30 cellular contexts compared by ENCODE assay signal in genomic region chr11:131852757-131853156, GRCh38.
A peak's percentile ranks its signal among the peaks of the same experiment; 100 is the strongest.
DNase-seq lines count a peak whose midpoint lies in the region; ATAC-seq and TF ChIP-seq lines count a peak whose summit lies in the region.
"Had no signal": no experiment of that assay in that cellular context is flagged by ENCODE, and none has a peak within 500 bp of the region (broad histone marks: within the 10 kb centered on the region; RNA-seq: fewer than 3 reads in every experiment).

No MANE protein-coding gene starts in this region.

- H2AFZ ChIP-seq in neural progenitor cell (replicated peaks): no peak overlapping the region
- H2AFZ ChIP-seq in PC-3 (ENCODE audit: low read length): no peak overlapping the region

- H3K4me1 ChIP-seq in HEK293 (ENCODE audit: control insufficient read depth, insufficient read depth, low read length) (no peaks in the 10 kb centered on the region), neural progenitor cell (peaks cover 33% of the 10 kb centered on the region), PC-3 (ENCODE audit: insufficient read depth, low read length) (no peaks in the 10 kb centered on the region)
- H3K4me1 ChIP-seq: A549; BE2C; BLaER1; BLaER1 treated with 17β-estradiol and CSF1 and Interleukin-3, amounts not matched to agents 10 nM and 100 nM; Caco-2 had no signal

- peaks cover 24% of the 10 kb centered on the region for H3K4me1 Mint-ChIP-seq in neural progenitor cell
- H3K4me1 Mint-ChIP-seq: B cell; CD4-positive, alpha-beta memory T cell; CD4-positive, CD25-positive, alpha-beta regulatory T cell; CD8-positive, alpha-beta memory T cell had no signal

- H3K4me3 ChIP-seq in HEK293 (ENCODE audit: low read depth, low read length) (no peak overlapping the region), neural progenitor cell (no peak overlapping the region), PC-3 (ENCODE audit: low read length) (no peak overlapping the region)
- H3K4me3 ChIP-seq: A549; BLaER1; BLaER1 treated with 17β-estradiol and CSF1 and Interleukin-3, amounts not matched to agents 10 nM and 100 nM had no signal

- H3K4me3 Mint-ChIP-seq in neural progenitor cell: no peak overlapping the region
- H3K4me3 Mint-ChIP-seq: B cell; CD14-positive monocyte; CD4-positive, alpha-beta memory T cell; CD4-positive, alpha-beta T cell; CD4-positive, CD25-positive, alpha-beta regulatory T cell; CD8-positive, alpha-beta memory T cell; CD8-positive, alpha-beta T cell had no signal

- H3K27me3 Mint-ChIP-seq in neural progenitor cell (ENCODE audit: insufficient read depth, low read depth): peaks cover 4% of the 10 kb centered on the region
- H3K27me3 Mint-ChIP-seq: B cell; CD4-positive, alpha-beta T cell; CD8-positive, alpha-beta memory T cell had no signal

- ATAC-seq in PC-3: no peak
- ATAC-seq: A549; CD8-positive, alpha-beta T cell had no signal

- intact Hi-C loops in PC-3 (cut with micrococcal nuclease): no loop called here

- CTCF ChIA-PET in HEK293 (lab: Yijun Ruan, JAX) (no interaction called here), PC-3 (lab: Charles Lee) (no interaction called here)

- no TSS peak for BruUV-seq in PC-3 (replicated peaks; lab: Mats Ljungman, UMichigan)

- peaks cover 5% of the 10 kb centered on the region for H4K20me1 ChIP-seq in neural progenitor cell (ENCODE audit: low read depth)
- H4K20me1 ChIP-seq in PC-3 (ENCODE audit: low read length): no peaks in the 10 kb centered on the region
- H4K20me1 ChIP-seq: BLaER1; BLaER1 treated with 17β-estradiol and CSF1 and Interleukin-3, amounts not matched to agents 10 nM and 100 nM had no signal

- TF ChIP-seq CTCF in HEK293 (tag by site-specific recombination; IDR thresholded peaks at IDR 0.05) (no peak), neural progenitor cell (IDR thresholded peaks at IDR 0.05) (no peak), PC-3 (conservative IDR thresholded peaks at IDR 0.05; ENCODE audit: low read depth, low read length) (no peak)

- no peaks in the 10 kb centered on the region for H3K9me3 Mint-ChIP-seq in neural progenitor cell
- H3K9me3 Mint-ChIP-seq: CD14-positive monocyte had no signal

- H3F3A ChIP-seq in neural progenitor cell (ENCODE audit: low read depth) (peaks cover 10% of the 10 kb centered on the region), PC-3 (ENCODE audit: low read length, unreplicated experiment) (no peaks in the 10 kb centered on the region)

- H3K9me3 ChIP-seq in HEK293 (ENCODE audit: control insufficient read depth, insufficient read depth, low read depth, low read length) (no peaks in the 10 kb centered on the region), neural progenitor cell (ENCODE audit: low read depth) (no peaks in the 10 kb centered on the region), PC-3 (ENCODE audit: low read length) (no peaks in the 10 kb centered on the region; the same call in 1 of the 2 replicates)
- H3K9me3 ChIP-seq: A549; BE2C; BLaER1; BLaER1 treated with 17β-estradiol and CSF1 and Interleukin-3, amounts not matched to agents 10 nM and 100 nM; Caco-2 had no signal

- POLR2A ChIA-PET in HEK293 (lab: Yijun Ruan, JAX) (no interaction called here), PC-3 (lab: Charles Lee; ENCODE audit: unreplicated experiment) (no interaction called here)

- H3K9ac ChIP-seq in neural progenitor cell (no peak overlapping the region), PC-3 (ENCODE audit: low read length) (no peak overlapping the region)
- H3K9ac ChIP-seq: BLaER1; BLaER1 treated with 17β-estradiol and CSF1 and Interleukin-3, amounts not matched to agents 10 nM and 100 nM had no signal

- H3K36me3 ChIP-seq in HEK293 (ENCODE audit: control insufficient read depth in 2 of 2, insufficient read depth in 1 of 2, low read length in 2 of 2): no peaks in the 10 kb centered on the region
- H3K36me3 ChIP-seq in neural progenitor cell: no peaks in the 10 kb centered on the region
- H3K36me3 ChIP-seq in PC-3 (ENCODE audit: low read depth, low read length): no peaks in the 10 kb centered on the region
- H3K36me3 ChIP-seq: BE2C; BLaER1; BLaER1 treated with 17β-estradiol and CSF1 and Interleukin-3, amounts not matched to agents 10 nM and 100 nM had no signal

- H3K36me3 Mint-ChIP-seq in neural progenitor cell: no peaks in the 10 kb centered on the region
- H3K36me3 Mint-ChIP-seq: CD14-positive monocyte; CD4-positive, alpha-beta memory T cell; CD4-positive, CD25-positive, alpha-beta regulatory T cell; CD8-positive, alpha-beta T cell had no signal

- H3K27ac ChIP-seq in HEK293 (ENCODE audit: extremely low read depth, low read depth, low read length) (no peak overlapping the region), neural progenitor cell (no peak overlapping the region), PC-3 (ENCODE audit: low read length) (no peak overlapping the region)
- H3K27ac ChIP-seq: 22Rv1; A549; BLaER1; BLaER1 treated with 17β-estradiol and CSF1 and Interleukin-3, amounts not matched to agents 10 nM and 100 nM; C4-2B had no signal

- peak overlapping the region; percentile 14 for H3K27ac Mint-ChIP-seq in neural progenitor cell
- H3K27ac Mint-ChIP-seq: B cell; CD14-positive monocyte; CD4-positive, alpha-beta memory T cell; CD4-positive, alpha-beta T cell; CD8-positive, alpha-beta memory T cell; CD8-positive, alpha-beta T cell had no signal

- H3K27me3 ChIP-seq in neural progenitor cell (peaks cover 8% of the 10 kb centered on the region), PC-3 (ENCODE audit: low read length) (peaks cover 56% of the 10 kb centered on the region)
- H3K27me3 ChIP-seq: BE2C; BLaER1; BLaER1 treated with 17β-estradiol and CSF1 and Interleukin-3, amounts not matched to agents 10 nM and 100 nM had no signal

- no peak overlapping the region for H3K4me2 ChIP-seq in neural progenitor cell
- no peak overlapping the region for H3K4me2 ChIP-seq in PC-3 (ENCODE audit: low read length)
- H3K4me2 ChIP-seq: A549; BLaER1; BLaER1 treated with 17β-estradiol and CSF1 and Interleukin-3, amounts not matched to agents 10 nM and 100 nM had no signal

- DNase-seq in neural progenitor cell (ENCODE audit: low spot score) (no peak), PC-3 (no peak), ecto neural progenitor cell (ENCODE audit: low spot score) (no peak)
- DNase-seq: 8988T; ACHN; AML-193; BE2C; Caco-2; Calu3; CD4-positive, alpha-beta memory T cell; CD4-positive, alpha-beta T cell; CD4-positive, CD25-positive, alpha-beta regulatory T cell; CD8-positive, alpha-beta memory T cell; CD8-positive, alpha-beta T cell; COR-L47; DMS 273 treated with DMSO at 0.1 percent for 48 hours; DMS153; DMS53; DMS79; DMS79 treated with DMSO at 0.1 percent for 48 hours; DND-41; EL had no signal

- no peaks in the 10 kb centered on the region for H3K79me2 ChIP-seq in neural progenitor cell (ENCODE audit: low read depth)
- H3K79me2 ChIP-seq in PC-3 (ENCODE audit: low read length): no peaks in the 10 kb centered on the region

- no peaks in the 10 kb centered on the region for H3K9me2 ChIP-seq in PC-3 (replicated peaks; ENCODE audit: low read length)

TF ChIP-seq in HEK293, 187 proteins besides CTCF, POLR2A, EP300 and RAD21:
- TF ChIP-seq ZNF549 (tag by site-specific recombination; IDR thresholded peaks at IDR 0.05): no peak
- TF ChIP-seq ZNF529 (tag by site-specific recombination; IDR thresholded peaks at IDR 0.05; ENCODE audit: insufficient replicate concordance): no peak
- TF ChIP-seq TCF7L2 (IDR thresholded peaks at IDR 0.05; ENCODE audit: borderline replicate concordance, low read depth, low read length): no peak
- TF ChIP-seq ZNF2 (tag by site-specific recombination; IDR thresholded peaks at IDR 0.05): no peak
- peak; percentile 62 for TF ChIP-seq ZFHX2 (tag by site-specific recombination; conservative IDR thresholded peaks at IDR 0.05)
- TF ChIP-seq EGR2 (tag by site-specific recombination; IDR thresholded peaks at IDR 0.05; ENCODE audit: low read depth): peak; percentile 93
- TF ChIP-seq ZNF132 (tag by site-specific recombination; IDR thresholded peaks at IDR 0.05; ENCODE audit: borderline replicate concordance): no peak
- TF ChIP-seq, protein P1, sequence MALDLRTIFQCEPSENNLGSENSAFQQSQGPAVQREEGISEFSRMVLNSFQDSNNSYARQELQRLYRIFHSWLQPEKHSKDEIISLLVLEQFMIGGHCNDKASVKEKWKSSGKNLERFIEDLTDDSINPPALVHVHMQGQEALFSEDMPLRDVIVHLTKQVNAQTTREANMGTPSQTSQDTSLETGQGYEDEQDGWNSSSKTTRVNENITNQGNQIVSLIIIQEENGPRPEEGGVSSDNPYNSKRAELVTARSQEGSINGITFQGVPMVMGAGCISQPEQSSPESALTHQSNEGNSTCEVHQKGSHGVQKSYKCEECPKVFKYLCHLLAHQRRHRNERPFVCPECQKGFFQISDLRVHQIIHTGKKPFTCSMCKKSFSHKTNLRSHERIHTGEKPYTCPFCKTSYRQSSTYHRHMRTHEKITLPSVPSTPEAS (tag by site-specific recombination; IDR thresholded peaks at IDR 0.05): no peak
- no peak for TF ChIP-seq ZNF112 (tag by site-specific recombination; IDR thresholded peaks at IDR 0.05)
- no peak for TF ChIP-seq ZNF138 (tag by site-specific recombination; IDR thresholded peaks at IDR 0.05; ENCODE audit: borderline replicate concordance)
- no peak for TF ChIP-seq ZBTB21 (tag by site-specific recombination; IDR thresholded peaks at IDR 0.05)
TF ChIP-seq in HEK293: peak in this region for 2.
